25 cellular contexts compared by ENCODE assay signal in genomic region chr20:62957136-62958117, GRCh38. TPM values are rescaled to one million over a fixed set of nuclear protein-coding genes. Genes with fewer than 3 reads are reported as not detected.
DNase-seq lines count a peak whose midpoint lies in the region; ATAC-seq, FAIRE-seq and TF ChIP-seq lines count a peak whose summit lies in the region.
"Had no signal": no experiment of that assay in that cellular context is flagged by ENCODE, and none has a peak within 500 bp of the region (broad histone marks: within the 10 kb centered on the region; RNA-seq: fewer than 3 reads in every experiment).

No MANE protein-coding gene starts in this region.

- no peak for TF ChIP-seq EP300 in K562 (IDR thresholded peaks at IDR 0.05; ENCODE audit: low read length)

- POLR2A ChIA-PET in K562 (lab: Yijun Ruan, JAX) = interaction anchor here (0.5 to 1.0 kb wide), 4 partner anchors 8 to 16 kb away, joined by 3 to 5 read pairs (median 4); no protein-coding TSS in a partner anchor

- H4K8ac ChIP-seq in trophoblast cell (ENCODE audit: low read depth, low read length) = no peak overlapping the region

- H3K9me1 ChIP-seq in K562 (ENCODE audit: control insufficient read depth, insufficient read depth, low read length) = no peaks in the 10 kb centered on the region

- no peak overlapping the region for H4K12ac ChIP-seq in trophoblast cell (ENCODE audit: low read depth, low read length)

- no peaks in the 10 kb centered on the region for H3K36me3 Mint-ChIP-seq in activated CD4-positive, alpha-beta T cell treated with anti-CD3 and anti-CD28 coated beads, Interleukin-2, amount 10 ng/mL, durations not matched to agents 24 days and 14 days (ENCODE audit: low read depth)
- H3K36me3 Mint-ChIP-seq in CD14-positive monocyte = peaks cover 18 to 33% of the 10 kb centered on the region in 2 donors
- H3K36me3 Mint-ChIP-seq: CD4-positive, CD25-positive, alpha-beta regulatory T cell had no signal

- H2AFZ ChIP-seq in K562 (ENCODE audit: low read depth, low read length) = no peak overlapping the region
- H2AFZ ChIP-seq in trophoblast cell (ENCODE audit: insufficient read depth, low read length, poor library complexity) = no peak overlapping the region
- H2AFZ ChIP-seq: GM23338 had no signal

- H3K4me1 ChIP-seq in K562 (replicated peaks in 1 of 2; ENCODE audit: control insufficient read depth in 2 of 2, insufficient read depth in 2 of 2, low read length in 2 of 2) = peaks cover 3 to 60% of the 10 kb centered on the region in 2 experiments; a peak in 3 of 5 replicates
- H3K4me1 ChIP-seq in trophoblast cell (ENCODE audit: control insufficient read depth in 1 of 2, insufficient read depth in 2 of 2, low read length in 2 of 2) = peaks cover 13 to 15% of the 10 kb centered on the region in 2 experiments

- no peak for FAIRE-seq in K562 (lab: Jason Lieb, UNC)
- FAIRE-seq: GM12892 had no signal

- H3K79me2 ChIP-seq in K562 (ENCODE audit: control insufficient read depth, insufficient read depth, low read length) (no peaks in the 10 kb centered on the region), trophoblast cell (ENCODE audit: control insufficient read depth, insufficient read depth, low read length, poor library complexity) (no peaks in the 10 kb centered on the region)

- H3K79me1 ChIP-seq in trophoblast cell (ENCODE audit: low read length) = no peaks in the 10 kb centered on the region

- H3K14ac ChIP-seq in trophoblast cell (ENCODE audit: low read length) = no peak overlapping the region

- peak overlapping the region; percentile 88 for H3K23ac ChIP-seq in trophoblast cell (ENCODE audit: low read length)

- H3K4me1 Mint-ChIP-seq in activated CD4-positive, alpha-beta T cell treated with anti-CD3 and anti-CD28 coated beads, Interleukin-2, amount 10 ng/mL, durations not matched to agents 24 days and 14 days = peaks cover 11% of the 10 kb centered on the region
- peaks cover 40% of the 10 kb centered on the region for H3K4me1 Mint-ChIP-seq in CD14-positive monocyte

- CTCF ChIA-PET in K562 (lab: Yijun Ruan, JAX; ENCODE audit: low intra/inter-chr PET ratio) = no interaction called here

- H3K27ac ChIP-seq in K562 (ENCODE audit: extremely low read depth, low read depth, low read length) (no peak overlapping the region), trophoblast cell (ENCODE audit: low read depth, low read length) (no peak overlapping the region)

- peaks cover 17% of the 10 kb centered on the region; the same call in 1 of the 2 replicates for H4K20me1 ChIP-seq in K562 (replicated peaks; ENCODE audit: control insufficient read depth, insufficient read depth, low read length)

- no peak for TF ChIP-seq POLR2A in K562 (conservative IDR thresholded peaks at IDR 0.05)

- H4K91ac ChIP-seq in trophoblast cell (ENCODE audit: low read depth, low read length) = no peak overlapping the region

- no TSS peak for BruUV-seq in K562 (replicated peaks; lab: Mats Ljungman, UMichigan)

- H3K27me3 ChIP-seq in K562 (ENCODE audit: control insufficient read depth in 2 of 2, insufficient read depth in 2 of 2, low read length in 2 of 2) (peaks cover 34 to 68% of the 10 kb centered on the region in 2 experiments), trophoblast cell (ENCODE audit: insufficient read depth, low read length) (no peaks in the 10 kb centered on the region)
- H3K27me3 ChIP-seq: MG63 had no signal

- H3K27ac Mint-ChIP-seq in activated CD4-positive, alpha-beta T cell treated with anti-CD3 and anti-CD28 coated beads, Interleukin-2, amount 10 ng/mL, durations not matched to agents 24 days and 14 days = peak overlapping the region; percentile 41
- H3K27ac Mint-ChIP-seq in CD14-positive monocyte = no peak overlapping the region
- H3K27ac Mint-ChIP-seq: CD4-positive, CD25-positive, alpha-beta regulatory T cell; GM23338 had no signal

- no peaks in the 10 kb centered on the region for H3K9me3 Mint-ChIP-seq in activated CD4-positive, alpha-beta T cell treated with anti-CD3 and anti-CD28 coated beads, Interleukin-2, amount 10 ng/mL, durations not matched to agents 24 days and 14 days
- no peaks in the 10 kb centered on the region for H3K9me3 Mint-ChIP-seq in CD14-positive monocyte
- H3K9me3 Mint-ChIP-seq: CD4-positive, CD25-positive, alpha-beta regulatory T cell; GM23338 had no signal

- TF ChIP-seq RAD21 in K562 (CRISPR knock-in tag; conservative IDR thresholded peaks at IDR 0.05 in 1 of 2, IDR thresholded peaks at IDR 0.05 in 1 of 2) = no peak

- intact Hi-C loops in activated CD4-positive, alpha-beta T cell treated with anti-CD3 and anti-CD28 coated beads, Interleukin-2, amount 10 ng/mL, durations not matched to agents 24 days and 14 days (cut with micrococcal nuclease) = no loop called here
- intact Hi-C loops in CD14-positive monocyte (cut with micrococcal nuclease) (no loop called here), K562 (cut with micrococcal nuclease) (no loop called here)

- H2BK5ac ChIP-seq in trophoblast cell (ENCODE audit: low read depth, low read length, poor library complexity) = no peak overlapping the region

- H3K9me3 ChIP-seq in K562 (replicated peaks; ENCODE audit: control insufficient read depth, insufficient read depth, low read depth, low read length) = no peaks in the 10 kb centered on the region
- H3K9me3 ChIP-seq in trophoblast cell (ENCODE audit: insufficient read depth, low read depth, low read length) = peaks cover 3% of the 10 kb centered on the region
- H3K9me3 ChIP-seq: MG63 had no signal

- no peak overlapping the region for H2AK5ac ChIP-seq in trophoblast cell (ENCODE audit: low read length)

- H3K4me3 Mint-ChIP-seq in activated CD4-positive, alpha-beta T cell treated with anti-CD3 and anti-CD28 coated beads, Interleukin-2, amount 10 ng/mL, durations not matched to agents 24 days and 14 days = no peak overlapping the region
- no peak overlapping the region for H3K4me3 Mint-ChIP-seq in CD14-positive monocyte
- H3K4me3 Mint-ChIP-seq: GM23338 had no signal

- H3K4me2 ChIP-seq in K562 (ENCODE audit: insufficient read depth, low read length) (no peak overlapping the region), trophoblast cell (ENCODE audit: low read length) (no peak overlapping the region)
- H3K4me2 ChIP-seq: GM23338 had no signal

- H3K4ac ChIP-seq in trophoblast cell (ENCODE audit: low read depth, low read length) = no peak overlapping the region

- TF ChIP-seq CTCF in CD14-positive monocyte (IDR thresholded peaks at IDR 0.05) (no peak), K562 (IDR thresholded peaks at IDR 0.05 in 2 of 3, conservative IDR thresholded peaks at IDR 0.05 in 1 of 3; ENCODE audit: insufficient read depth in 2 of 3, low read depth in 1 of 3, low read length in 3 of 3) (no peak)

- H3K9ac ChIP-seq in K562 (ENCODE audit: insufficient read depth in 1 of 2, low read depth in 2 of 2, low read length in 2 of 2) (no peak overlapping the region), trophoblast cell (ENCODE audit: low read length) (peak overlapping the region; percentile 65)

- ATAC-seq in K562 (no peak), HG03039 (IDR thresholded peaks at IDR 0.05; ENCODE audit: unreplicated experiment) (no peak)
- ATAC-seq: GM23338, HCT116 had no signal

- no peak overlapping the region for H2BK120ac ChIP-seq in trophoblast cell (ENCODE audit: insufficient read depth, low read length, poor library complexity)

- no peak for DNase-seq in activated CD4-positive, alpha-beta T cell treated with anti-CD3 and anti-CD28 coated beads, Interleukin-2, amount 10 ng/mL, durations not matched to agents 24 days and 14 days
- DNase-seq in activated CD4-positive, alpha-beta T cell treated with anti-CD3 and anti-CD28 coated beads for 1 hour = no peak
- DNase-seq in CD14-positive monocyte (ENCODE audit: low spot score) = peak; percentile 30
- no peak for DNase-seq in K562 (ENCODE audit: extremely low read depth in 1 of 4, low spot score in 3 of 4)
- no peak for DNase-seq in trophoblast cell
- no peak for DNase-seq in activated T-cell treated with anti-CD3 and anti-CD28 coated beads, Interleukin-2, amount 50 U/mL, for 1 hour
- DNase-seq in NOMO-1 (lab: John Stamatoyannopoulos, UW; ENCODE audit: unreplicated experiment in 2 of 2) = no peak
- DNase-seq: 8988T; CD4-positive, CD25-positive, alpha-beta regulatory T cell; COR-L47; DMS79; MG63; NCI-H1048; NCI-H1417 treated with DMSO at 0.1 percent for 48 hours; NCI-H187; NCI-H446 treated with DMSO at 0.1 percent for 48 hours; NCI-H526 treated with DMSO at 0.1 percent for 48 hours; Right ventricle myocardium superior; SW 1271 had no signal

- H3K36me3 ChIP-seq in K562 (ENCODE audit: control insufficient read depth, insufficient read depth, low read length) (no peaks in the 10 kb centered on the region), trophoblast cell (ENCODE audit: control insufficient read depth in 1 of 2, insufficient read depth in 2 of 2, low read length in 2 of 2) (peaks cover 0 to 2% of the 10 kb centered on the region in 2 experiments)
- H3K36me3 ChIP-seq: MG63 had no signal

- WGBS in K562 (ENCODE audit: insufficient coverage, low coverage, missing lambda C conversion rate) = 51% methylated on average over 35 of the region's 36 CpGs
- WGBS in trophoblast cell (ENCODE audit: extremely low coverage, insufficient coverage, insufficient read length) = no CpG with 5 or more reads among the region's 36 CpGs

- H3K4me3 ChIP-seq in K562 (no peak overlapping the region), trophoblast cell (ENCODE audit: low read depth, low read length) (peak overlapping the region; percentile 54)
- H3K4me3 ChIP-seq: GM23338, MG63 had no signal

- no peak overlapping the region for H3K18ac ChIP-seq in trophoblast cell (ENCODE audit: low read length)

- in situ Hi-C loops in K562 (cut with MboI) = no loop called here

- H2BK12ac ChIP-seq in trophoblast cell (ENCODE audit: low read length) = no peak overlapping the region

- H3K27me3 Mint-ChIP-seq in activated CD4-positive, alpha-beta T cell treated with anti-CD3 and anti-CD28 coated beads, Interleukin-2, amount 10 ng/mL, durations not matched to agents 24 days and 14 days = no peaks in the 10 kb centered on the region
- H3K27me3 Mint-ChIP-seq in CD14-positive monocyte (ENCODE audit: low read depth in 3 of 3) = peaks cover 0 to 2% (median 0%) of the 10 kb centered on the region in 3 donors
- H3K27me3 Mint-ChIP-seq: CD4-positive, CD25-positive, alpha-beta regulatory T cell had no signal

RNA-seq across cellular contexts. Expression of gene SLC17A9, which starts 4.9 kb away (rescaled TPM):
- 13.0 and 14.0 TPM in 2 replicates for total RNA-seq in activated CD4-positive, alpha-beta T cell treated with anti-CD3 and anti-CD28 coated beads, Interleukin-2, amount 10 ng/mL, durations not matched to agents 24 days and 14 days
- polyA plus RNA-seq in CD14-positive monocyte = under 1 TPM; 0.81 to 0.82 TPM
- not detected in 2 replicates for total RNA-seq in K562 (2011; cell fraction: chromatin; rRNA removed; ENCODE audit: low replicate concordance)
- 0.13 TPM in 1 of 2 replicates, not detected in the other for total RNA-seq in K562 (2011; cell fraction: nucleolus; rRNA removed)
- total RNA-seq in K562 (2011; cell fraction: nucleoplasm; rRNA removed) = 0.15 TPM in 1 of 2 replicates, not detected in the other
- total RNA-seq in K562 (2014; rRNA removed) = not detected in 2 replicates
- total RNA-seq in K562 (2014; rRNA removed; fragmentation: Illumina TruSeq; extraction: Trizol) = not detected in 2 replicates
- total RNA-seq in K562 (2015; rRNA removed; fragmentation: Illumina TruSeq; extraction: Trizol) = not detected in 2 replicates
- 0.27 and 0.31 TPM in 2 replicates for total RNA-seq in K562 (2021)
- polyA plus RNA-seq in K562 (2011; rRNA removed) = not detected in 2 replicates
- 0.03 TPM in 1 of 2 replicates, not detected in the other for polyA plus RNA-seq in K562 (2011; cell fraction: cytosol; rRNA removed)
- 0.06 and 0.10 TPM in 2 replicates for polyA plus RNA-seq in K562 (2011; cell fraction: nucleus; rRNA removed)
- 0.03 TPM in 1 of 2 replicates, not detected in the other for polyA plus RNA-seq in K562 (2012)
- not detected in 2 replicates for polyA plus RNA-seq in K562 (2014; fragmentation: Illumina TruSeq; extraction: Trizol)
- polyA plus RNA-seq in K562 (2014; fragmentation: Nextera tagmentation; extraction: Ambion mirVana) = not detected
- 0.04 and 0.05 TPM in 2 replicates for polyA plus RNA-seq in K562 (2014; rRNA removed)
- polyA minus RNA-seq in K562 (2011; rRNA and poly(A)+ RNA removed) = not detected in 2 replicates
- polyA minus RNA-seq in K562 (2011; cell fraction: cytosol; rRNA and poly(A)+ RNA removed) = not detected in 2 replicates
- not detected in 2 replicates for polyA minus RNA-seq in K562 (2011; cell fraction: nucleus; rRNA and poly(A)+ RNA removed)
- polyA plus RNA-seq in trophoblast cell (2013) = 1.5 and 1.6 TPM in 2 replicates
- total RNA-seq: LHCN-M2, SK-MEL-5 had no signal

RNA-seq across cellular contexts. Expression of gene GID8, which starts 19.5 kb away (rescaled TPM):
- total RNA-seq in activated CD4-positive, alpha-beta T cell treated with anti-CD3 and anti-CD28 coated beads, Interleukin-2, amount 10 ng/mL, durations not matched to agents 24 days and 14 days = 50.0 and 58.0 TPM in 2 replicates
- polyA plus RNA-seq in CD14-positive monocyte (10 to 100 TPM; 12.4 to 12.7 TPM), K562 (2011; rRNA removed) (24.6 and 26.3 TPM in 2 replicates), K562 (2014; fragmentation: Illumina TruSeq; extraction: Trizol) (22.2 TPM in 2 replicates), K562 (2014; fragmentation: Nextera tagmentation; extraction: Ambion mirVana) (10 to 100 TPM in 1 of 2 experiments, 1 to 10 TPM in 1; 7.5 to 12.9 TPM), K562 (2014; rRNA removed) (24.9 and 25.7 TPM in 2 replicates)
- total RNA-seq in K562 (2011; cell fraction: chromatin; rRNA removed; ENCODE audit: low replicate concordance) = 26.6 and 28.0 TPM in 2 replicates
- total RNA-seq in K562 (2011; cell fraction: nucleolus; rRNA removed) = 15.2 and 19.5 TPM in 2 replicates
- total RNA-seq in K562 (2011; cell fraction: nucleoplasm; rRNA removed) = 23.8 and 32.1 TPM in 2 replicates
- total RNA-seq in K562 (2014; rRNA removed) (22.2 and 26.0 TPM in 2 replicates), K562 (2014; rRNA removed; fragmentation: Illumina TruSeq; extraction: Trizol) (21.8 and 23.4 TPM in 2 replicates), K562 (2015; rRNA removed; fragmentation: Illumina TruSeq; extraction: Trizol) (22.4 and 23.0 TPM in 2 replicates), K562 (2021) (29.0 and 31.6 TPM in 2 replicates)
- polyA plus RNA-seq in K562 (2011; cell fraction: cytosol; rRNA removed) = 20.8 and 25.4 TPM in 2 replicates
- polyA plus RNA-seq in K562 (2011; cell fraction: nucleus; rRNA removed) = 19.8 and 21.7 TPM in 2 replicates
- 21.3 and 23.2 TPM in 2 replicates for polyA plus RNA-seq in K562 (2012)
- 31.4 and 32.6 TPM in 2 replicates for polyA minus RNA-seq in K562 (2011; rRNA and poly(A)+ RNA removed)
- 15.6 and 17.0 TPM in 2 replicates for polyA minus RNA-seq in K562 (2011; cell fraction: cytosol; rRNA and poly(A)+ RNA removed)
- 6.1 and 10.0 TPM in 2 replicates for polyA minus RNA-seq in K562 (2011; cell fraction: nucleus; rRNA and poly(A)+ RNA removed)
- 37.2 and 37.5 TPM in 2 replicates for polyA plus RNA-seq in trophoblast cell (2013)

RNA-seq across cellular contexts. Expression of gene DIDO1, which starts 31.1 kb away (rescaled TPM):
- total RNA-seq in activated CD4-positive, alpha-beta T cell treated with anti-CD3 and anti-CD28 coated beads, Interleukin-2, amount 10 ng/mL, durations not matched to agents 24 days and 14 days = 58.5 and 61.2 TPM in 2 replicates
- polyA plus RNA-seq in CD14-positive monocyte = 10 to 100 TPM in 1 of 2 donors, 1 to 10 TPM in 1; 8.5 to 12.9 TPM
- total RNA-seq in K562 (2011; cell fraction: chromatin; rRNA removed; ENCODE audit: low replicate concordance) = 117 and 149 TPM in 2 replicates
- 70.2 and 72.0 TPM in 2 replicates for total RNA-seq in K562 (2011; cell fraction: nucleolus; rRNA removed)
- 82.5 and 92.1 TPM in 2 replicates for total RNA-seq in K562 (2011; cell fraction: nucleoplasm; rRNA removed)
- total RNA-seq in K562 (2014; rRNA removed) = 31.2 and 36.7 TPM in 2 replicates
- 22.2 and 23.4 TPM in 2 replicates for total RNA-seq in K562 (2014; rRNA removed; fragmentation: Illumina TruSeq; extraction: Trizol)
- total RNA-seq in K562 (2015; rRNA removed; fragmentation: Illumina TruSeq; extraction: Trizol) = 26.8 and 27.1 TPM in 2 replicates
- total RNA-seq in K562 (2021) = 38.2 and 43.6 TPM in 2 replicates
- polyA plus RNA-seq in K562 (2011; rRNA removed) = 40.5 and 50.2 TPM in 2 replicates
- polyA plus RNA-seq in K562 (2011; cell fraction: cytosol; rRNA removed) = 31.2 and 58.5 TPM in 2 replicates
- polyA plus RNA-seq in K562 (2011; cell fraction: nucleus; rRNA removed) = 256 and 286 TPM in 2 replicates
- polyA plus RNA-seq in K562 (2012) = 23.7 and 36.2 TPM in 2 replicates
- polyA plus RNA-seq in K562 (2014; fragmentation: Illumina TruSeq; extraction: Trizol) = 37.4 and 37.9 TPM in 2 replicates
- 1 to 10 TPM; 4.4 to 4.8 TPM for polyA plus RNA-seq in K562 (2014; fragmentation: Nextera tagmentation; extraction: Ambion mirVana)
- 44.3 and 46.8 TPM in 2 replicates for polyA plus RNA-seq in K562 (2014; rRNA removed)
- 32.2 and 34.2 TPM in 2 replicates for polyA minus RNA-seq in K562 (2011; rRNA and poly(A)+ RNA removed)
- polyA minus RNA-seq in K562 (2011; cell fraction: cytosol; rRNA and poly(A)+ RNA removed) = 13.9 and 15.7 TPM in 2 replicates
- polyA minus RNA-seq in K562 (2011; cell fraction: nucleus; rRNA and poly(A)+ RNA removed) = 35.7 and 49.3 TPM in 2 replicates
- 31.7 and 32.7 TPM in 2 replicates for polyA plus RNA-seq in trophoblast cell (2013)

RNA-seq across cellular contexts. Expression of gene BHLHE23, which starts 49.3 kb away (rescaled TPM):
- not detected in 2 replicates for total RNA-seq in activated CD4-positive, alpha-beta T cell treated with anti-CD3 and anti-CD28 coated beads, Interleukin-2, amount 10 ng/mL, durations not matched to agents 24 days and 14 days
- polyA plus RNA-seq in CD14-positive monocyte = not detected
- total RNA-seq in K562 (2011; cell fraction: chromatin; rRNA removed; ENCODE audit: low replicate concordance) = not detected in 2 replicates
- not detected in 2 replicates for total RNA-seq in K562 (2011; cell fraction: nucleolus; rRNA removed)
- total RNA-seq in K562 (2011; cell fraction: nucleoplasm; rRNA removed) = not detected in 2 replicates
- not detected in 2 replicates for total RNA-seq in K562 (2014; rRNA removed)
- not detected in 2 replicates for total RNA-seq in K562 (2014; rRNA removed; fragmentation: Illumina TruSeq; extraction: Trizol)
- total RNA-seq in K562 (2015; rRNA removed; fragmentation: Illumina TruSeq; extraction: Trizol) = not detected in 2 replicates
- total RNA-seq in K562 (2021) = not detected in 2 replicates
- polyA plus RNA-seq in K562 (2011; rRNA removed) = not detected in 2 replicates
- not detected in 2 replicates for polyA plus RNA-seq in K562 (2011; cell fraction: cytosol; rRNA removed)
- polyA plus RNA-seq in K562 (2011; cell fraction: nucleus; rRNA removed) = not detected in 2 replicates
- not detected in 2 replicates for polyA plus RNA-seq in K562 (2012)
- polyA plus RNA-seq in K562 (2014; fragmentation: Illumina TruSeq; extraction: Trizol) = not detected in 2 replicates
- not detected for polyA plus RNA-seq in K562 (2014; fragmentation: Nextera tagmentation; extraction: Ambion mirVana)
- polyA plus RNA-seq in K562 (2014; rRNA removed) = not detected in 2 replicates
- polyA minus RNA-seq in K562 (2011; rRNA and poly(A)+ RNA removed) = not detected in 2 replicates
- polyA minus RNA-seq in K562 (2011; cell fraction: cytosol; rRNA and poly(A)+ RNA removed) = not detected in 2 replicates
- not detected in 2 replicates for polyA minus RNA-seq in K562 (2011; cell fraction: nucleus; rRNA and poly(A)+ RNA removed)
- polyA plus RNA-seq in trophoblast cell (2013) = 0.07 and 0.12 TPM in 2 replicates
- total RNA-seq: CD4-positive, CD25-positive, alpha-beta regulatory T cell; LHCN-M2; Right ventricle myocardium superior; SK-MEL-5 had no signal
- polyA plus RNA-seq: CD4-positive, CD25-positive, alpha-beta regulatory T cell had no signal
